9 cellular contexts compared by ENCODE assay signal in the genomic region with DNA sequence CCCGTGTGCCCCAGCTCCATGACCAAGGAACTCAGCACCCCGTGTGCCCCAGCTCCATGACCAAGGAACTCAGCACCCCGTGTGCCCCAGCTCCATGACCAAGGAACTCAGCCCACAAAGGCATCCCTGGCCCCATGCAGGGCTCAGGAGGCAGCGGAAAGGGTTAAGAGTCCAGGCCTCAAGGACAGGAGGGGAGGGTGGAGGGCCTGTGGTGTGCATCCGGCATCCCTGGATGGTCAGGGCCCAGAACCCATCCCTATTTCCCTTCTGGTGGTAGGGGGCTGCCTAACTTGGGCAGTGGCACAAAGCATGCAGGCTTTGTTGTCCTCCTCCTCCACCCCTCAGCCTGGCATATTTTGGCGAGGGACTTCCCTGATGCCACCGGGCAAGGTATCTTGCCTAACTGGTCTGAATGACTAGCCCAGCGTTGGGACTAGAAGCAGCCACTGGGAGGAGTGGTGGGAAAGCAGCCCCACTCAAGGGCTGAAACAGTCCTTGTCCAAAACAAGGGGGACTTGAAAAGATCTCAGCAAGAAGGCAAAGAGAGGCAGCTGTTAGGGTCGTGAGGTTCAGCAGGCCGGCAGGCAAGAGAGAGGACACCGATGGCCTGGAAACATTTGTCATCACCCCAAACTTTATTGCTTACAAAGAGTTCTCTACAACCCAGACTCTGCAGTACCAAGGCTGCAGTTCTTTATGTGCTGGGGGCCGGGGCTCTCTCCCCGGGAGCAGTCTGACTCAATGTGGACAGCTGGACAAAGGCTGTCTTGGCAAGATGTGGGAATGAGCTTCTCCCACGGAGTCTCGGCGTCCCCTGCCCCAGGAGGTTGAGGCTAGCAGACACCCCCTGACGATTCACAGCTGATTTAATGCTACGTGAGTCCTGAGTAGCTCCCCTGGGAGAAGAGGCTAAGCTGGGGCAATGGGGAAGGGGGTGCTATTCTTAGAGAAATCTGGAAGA. TPM values are rescaled to one million over a fixed set of nuclear protein-coding genes. Genes with fewer than 3 reads are reported as not detected.
DNase-seq lines count a peak whose midpoint lies in the region; ATAC-seq and TF ChIP-seq lines count a peak whose summit lies in the region.
"Had no signal": no experiment of that assay in that cellular context is flagged by ENCODE, and none has a peak within 500 bp of the region (broad histone marks: within the 10 kb centered on the region; RNA-seq: fewer than 3 reads in every experiment).

No MANE protein-coding gene starts in this region.

- H2AK5ac ChIP-seq in IMR-90 (ENCODE audit: low read depth, low read length), result peak overlapping the region; percentile 2; the same call in 1 of the 2 replicates

- peak overlapping the region; percentile 22; the same call in 1 of the 2 replicates for H3K4ac ChIP-seq in IMR-90 (ENCODE audit: low read depth, low read length)

- dilution Hi-C loops in IMR-90 (cut with HindIII; ENCODE audit: low sequenced_read_pairs, unreplicated experiment), result no loop called here

- no peak overlapping the region for H2BK20ac ChIP-seq in IMR-90 (ENCODE audit: low read depth, low read length)

- POLR2A ChIA-PET in IMR-90 (lab: Charles Lee; ENCODE audit: unreplicated experiment), result no interaction called here

- no peak overlapping the region for H2BK120ac ChIP-seq in IMR-90 (ENCODE audit: low read depth, low read length)

- no peak overlapping the region for H4K5ac ChIP-seq in IMR-90 (ENCODE audit: low read depth, low read length)

- no peak overlapping the region for H2BK15ac ChIP-seq in IMR-90 (ENCODE audit: low read depth, low read length)

- H2BK5ac ChIP-seq in IMR-90 (ENCODE audit: low read depth, low read length, poor library complexity, severe bottlenecking), result no peak overlapping the region

- no peak overlapping the region for H2AK9ac ChIP-seq in IMR-90 (replicated peaks; ENCODE audit: low read depth, low read length, poor library complexity)

- no TSS peak for BruUV-seq in IMR-90 (replicated peaks; lab: Mats Ljungman, UMichigan)

- CTCF ChIA-PET in IMR-90 (lab: Yijun Ruan, JAX), result no interaction called here

- WGBS in IMR-90 (ENCODE audit: extremely low coverage in 2 of 2, insufficient read length in 1 of 2), 2 experiments, result 44% methylated on average over 7 of the region's 18 CpGs; no CpG with 5 or more reads in 1 of the 2 experiments

- H3K4me2 ChIP-seq in IMR-90 (ENCODE audit: low read depth, low read length), result no peak overlapping the region; the same call in 1 of the 2 replicates

- H3K27me3 ChIP-seq in IMR-90 (ENCODE audit: control insufficient read depth, insufficient read depth, low read length) (no peaks in the 10 kb centered on the region), mucosa of stomach (ENCODE audit: control insufficient read depth, insufficient read depth, low read length) (no peaks in the 10 kb centered on the region)

- no peak overlapping the region; the same call in 1 of the 2 replicates for H4K91ac ChIP-seq in IMR-90 (ENCODE audit: insufficient read depth, low read depth, low read length)

- no peak overlapping the region for H3K23ac ChIP-seq in IMR-90 (ENCODE audit: low read depth, low read length)

- H2AFZ ChIP-seq in IMR-90 (replicated peaks; ENCODE audit: low read length, poor library complexity), result peak overlapping the region; percentile 28

- TF ChIP-seq CTCF in AG10803 (conservative IDR thresholded peaks at IDR 0.05; ENCODE audit: low read length) (peak; percentile 21; the same call in 1 of the 2 replicates), IMR-90 (conservative IDR thresholded peaks at IDR 0.05; ENCODE audit: low read depth, low read length) (no peak), coronary artery (IDR thresholded peaks at IDR 0.05) (no peak)

- TF ChIP-seq POLR2A in IMR-90 (IDR thresholded peaks at IDR 0.05; ENCODE audit: low read depth, low read length), result no peak

- no peaks in the 10 kb centered on the region; a peak in 1 of 4 replicates for H3K79me1 ChIP-seq in IMR-90 (ENCODE audit: low read depth in 1 of 2, low read length in 2 of 2)

- in situ Hi-C loops in IMR-90 (cut with MboI; ENCODE audit: low sequenced_read_pairs), result no loop called here

- peaks cover 3% of the 10 kb centered on the region; the same call in 1 of the 2 replicates for H3K9me1 ChIP-seq in IMR-90 (ENCODE audit: insufficient read depth, low read length)

- peak; percentile 39 for DNase-seq in AG10803 (ENCODE audit: low read depth)
- DNase-seq in IMR-90, result peak; percentile 73
- no peak for DNase-seq in coronary artery (ENCODE audit: low spot score)
- DNase-seq in cerebellum (ENCODE audit: low spot score), result no peak
- DNase-seq in anterior cingulate cortex (lab: John Stamatoyannopoulos, UW), result no peak
- DNase-seq in NCI-H2171 treated with DMSO at 0.1 percent for 48 hours (lab: John Stamatoyannopoulos, UW), result no peak
- DNase-seq: NCI-H2107 had no signal

- no peak overlapping the region; the same call in 1 of the 2 replicates for H3K9ac ChIP-seq in IMR-90 (ENCODE audit: low read depth, low read length)
- H3K9ac ChIP-seq in mucosa of stomach (ENCODE audit: low read length), result peak overlapping the region; percentile 68

- intact Hi-C loops in IMR-90 (cut with micrococcal nuclease), result no loop called here

- H3K18ac ChIP-seq in IMR-90 (ENCODE audit: low read depth, low read length), result no peak overlapping the region

- no peak overlapping the region for H3K4me3 ChIP-seq in AG10803 (ENCODE audit: low read length)
- H3K4me3 ChIP-seq in IMR-90 (ENCODE audit: insufficient read depth, low read depth, low read length), result no peak overlapping the region
- peak overlapping the region; percentile 88 for H3K4me3 ChIP-seq in coronary artery
- peak overlapping the region; percentile 51 for H3K4me3 ChIP-seq in mucosa of stomach (ENCODE audit: low read length)

- peaks cover 12% of the 10 kb centered on the region for H4K20me1 ChIP-seq in IMR-90 (ENCODE audit: insufficient read depth, low read length)

- H3K56ac ChIP-seq in IMR-90 (ENCODE audit: extremely low read depth, insufficient read depth, low read length), result no peak overlapping the region

- no peak overlapping the region for H4K8ac ChIP-seq in IMR-90 (ENCODE audit: low read depth in 2 of 2, low read length in 2 of 2)

- H3K4me1 ChIP-seq in IMR-90 (ENCODE audit: control insufficient read depth, insufficient read depth, low read length), result peaks cover 27% of the 10 kb centered on the region
- peaks cover 23% of the 10 kb centered on the region for H3K4me1 ChIP-seq in mucosa of stomach (ENCODE audit: control insufficient read depth, insufficient read depth, low read length)

- TF ChIP-seq RAD21 in IMR-90 (IDR thresholded peaks at IDR 0.05; ENCODE audit: low read length), result no peak

- H3K9me3 ChIP-seq in IMR-90 (ENCODE audit: control insufficient read depth, insufficient read depth, low read length) (no peaks in the 10 kb centered on the region), mucosa of stomach (ENCODE audit: control insufficient read depth, low read length) (no peaks in the 10 kb centered on the region)

- no peak overlapping the region for H3K27ac ChIP-seq in IMR-90 (ENCODE audit: insufficient read depth, low read length)
- H3K27ac ChIP-seq in coronary artery, result peak overlapping the region in 1 of 2 donors; percentile 0

- no peak overlapping the region for H3K14ac ChIP-seq in IMR-90 (replicated peaks; ENCODE audit: low read depth, low read length)

- H3K36me3 ChIP-seq in IMR-90 (ENCODE audit: control insufficient read depth, insufficient read depth, low read length) (peaks cover 38% of the 10 kb centered on the region), mucosa of stomach (ENCODE audit: control insufficient read depth, insufficient read depth, low read length) (peaks cover 29% of the 10 kb centered on the region)

- peak; percentile 50 for ATAC-seq in IMR-90 (ENCODE audit: low read depth)
- no peak for ATAC-seq in HG02884 (IDR thresholded peaks at IDR 0.05; ENCODE audit: unreplicated experiment)

TF ChIP-seq in IMR-90, 13 proteins besides CTCF, POLR2A, EP300 and RAD21 (continues in another document):
- no peak for TF ChIP-seq RCOR1 (IDR thresholded peaks at IDR 0.05; ENCODE audit: insufficient replicate concordance, low read length)
- TF ChIP-seq MAFK (IDR thresholded peaks at IDR 0.05; ENCODE audit: low read depth, low read length), result no peak
- TF ChIP-seq MXI1 (IDR thresholded peaks at IDR 0.05; ENCODE audit: borderline replicate concordance, low read depth, low read length), result no peak
- TF ChIP-seq, protein P1, sequence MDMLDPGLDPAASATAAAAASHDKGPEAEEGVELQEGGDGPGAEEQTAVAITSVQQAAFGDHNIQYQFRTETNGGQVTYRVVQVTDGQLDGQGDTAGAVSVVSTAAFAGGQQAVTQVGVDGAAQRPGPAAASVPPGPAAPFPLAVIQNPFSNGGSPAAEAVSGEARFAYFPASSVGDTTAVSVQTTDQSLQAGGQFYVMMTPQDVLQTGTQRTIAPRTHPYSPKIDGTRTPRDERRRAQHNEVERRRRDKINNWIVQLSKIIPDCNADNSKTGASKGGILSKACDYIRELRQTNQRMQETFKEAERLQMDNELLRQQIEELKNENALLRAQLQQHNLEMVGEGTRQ (IDR thresholded peaks at IDR 0.05; ENCODE audit: low read depth, low read length), result no peak
- TF ChIP-seq, protein P2, sequence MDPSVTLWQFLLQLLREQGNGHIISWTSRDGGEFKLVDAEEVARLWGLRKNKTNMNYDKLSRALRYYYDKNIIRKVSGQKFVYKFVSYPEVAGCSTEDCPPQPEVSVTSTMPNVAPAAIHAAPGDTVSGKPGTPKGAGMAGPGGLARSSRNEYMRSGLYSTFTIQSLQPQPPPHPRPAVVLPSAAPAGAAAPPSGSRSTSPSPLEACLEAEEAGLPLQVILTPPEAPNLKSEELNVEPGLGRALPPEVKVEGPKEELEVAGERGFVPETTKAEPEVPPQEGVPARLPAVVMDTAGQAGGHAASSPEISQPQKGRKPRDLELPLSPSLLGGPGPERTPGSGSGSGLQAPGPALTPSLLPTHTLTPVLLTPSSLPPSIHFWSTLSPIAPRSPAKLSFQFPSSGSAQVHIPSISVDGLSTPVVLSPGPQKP (IDR thresholded peaks at IDR 0.05; ENCODE audit: borderline replicate concordance, low read depth, low read length), result no peak
- no peak for TF ChIP-seq CEBPB (IDR thresholded peaks at IDR 0.05; ENCODE audit: low read depth, low read length)
- TF ChIP-seq BHLHE40 (IDR thresholded peaks at IDR 0.05; ENCODE audit: low read depth, low read length), result no peak

RNA-seq across cellular contexts. Expression of a gene that starts 0.9 kb away (rescaled TPM):
- under 0.01 and 0.18 TPM in 2 replicates for total RNA-seq in IMR-90 (2012; rRNA removed)
- polyA plus RNA-seq in IMR-90 (2012; rRNA removed), result not detected in 2 replicates
- polyA plus RNA-seq in IMR-90 (2012; cell fraction: cytosol; rRNA removed), result not detected in 2 replicates
- 0.09 TPM in 1 of 2 replicates, not detected in the other for polyA plus RNA-seq in IMR-90 (2012; cell fraction: nucleus; rRNA removed; ENCODE audit: low replicate concordance)
- total RNA-seq in cerebellum, result not detected

RNA-seq across cellular contexts. Expression of a gene that starts 41.1 kb away (rescaled TPM):
- total RNA-seq in IMR-90 (2012; rRNA removed) (0.36 and 0.56 TPM in 2 replicates), cerebellum (3.4 TPM)
- polyA plus RNA-seq in IMR-90 (2012; rRNA removed), result 1.4 and 2.3 TPM in 2 replicates
- polyA plus RNA-seq in IMR-90 (2012; cell fraction: cytosol; rRNA removed), result 4.2 and 5.3 TPM in 2 replicates
- polyA plus RNA-seq in IMR-90 (2012; cell fraction: nucleus; rRNA removed; ENCODE audit: low replicate concordance), result 10.8 and 12.1 TPM in 2 replicates

RNA-seq across cellular contexts. Expression of a gene that starts 54.0 kb away (rescaled TPM):
- total RNA-seq in IMR-90 (2012; rRNA removed), result 3.6 and 4.1 TPM in 2 replicates
- 19.9 and 21.7 TPM in 2 replicates for polyA plus RNA-seq in IMR-90 (2012; rRNA removed)
- polyA plus RNA-seq in IMR-90 (2012; cell fraction: cytosol; rRNA removed), result 11.1 and 15.2 TPM in 2 replicates
- 52.0 and 95.3 TPM in 2 replicates for polyA plus RNA-seq in IMR-90 (2012; cell fraction: nucleus; rRNA removed; ENCODE audit: low replicate concordance)
- total RNA-seq in cerebellum, result 3.5 TPM

Comparison
In these comparisons a context has a peak if more than half of its experiments do, and no peak if none do; other contexts are left out.
1. DNase-seq: peak in AG10803 (single experiment) and IMR-90 (single experiment); none in coronary artery (single experiment), cerebellum (single experiment), anterior cingulate cortex (0 of 58) and NCI-H2171 treated with DMSO at 0.1 percent for 48 hours (single experiment).
2. H3K4me3 ChIP-seq: peak in coronary artery (single experiment) and mucosa of stomach (single experiment); none in AG10803 (single experiment) and IMR-90 (single experiment).